8 cellular contexts compared by ENCODE assay signal in the genomic region with DNA sequence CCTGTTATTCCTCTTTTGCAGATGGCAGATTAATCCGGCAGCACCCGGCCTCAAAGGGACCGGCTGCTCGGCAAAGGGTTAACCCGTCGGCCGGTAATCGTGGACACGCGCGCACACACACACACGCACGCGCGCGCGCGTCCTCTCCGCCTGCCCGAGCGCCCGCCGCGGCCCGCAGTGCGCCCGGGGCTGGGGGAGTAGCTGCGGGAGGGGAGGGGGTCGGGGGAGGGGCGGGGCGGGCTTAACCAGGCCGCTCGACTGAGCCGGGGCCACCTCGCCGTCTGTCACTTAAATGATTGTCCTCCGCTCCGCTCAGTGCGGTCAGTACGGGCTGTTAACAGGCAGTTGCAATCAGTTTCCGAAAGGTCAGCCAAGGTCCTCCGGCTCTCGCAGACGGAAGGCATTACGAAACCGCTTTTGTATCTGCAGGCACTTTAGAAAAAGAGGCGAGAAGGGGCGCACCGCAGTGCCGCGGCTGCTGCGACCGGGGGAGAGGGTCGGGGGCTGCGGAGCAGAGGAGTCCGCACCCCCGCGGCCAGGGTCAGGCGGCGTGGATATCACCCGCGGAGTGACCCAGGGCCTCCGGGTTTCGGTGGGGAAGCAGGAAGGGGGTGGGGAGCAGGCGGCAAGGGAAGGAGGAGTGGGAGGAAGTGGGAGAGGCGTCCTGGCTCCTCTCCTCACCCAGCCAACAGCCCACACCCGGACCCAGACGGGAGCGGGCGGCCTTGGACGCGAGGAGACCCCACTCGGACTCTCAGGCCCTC. TPM values are rescaled to one million over a fixed set of nuclear protein-coding genes. Genes with fewer than 3 reads are reported as not detected.
DNase-seq lines count a peak whose midpoint lies in the region; TF ChIP-seq lines count a peak whose summit lies in the region.

No MANE protein-coding gene starts in this region.

- H3K14ac ChIP-seq in mesenchymal stem cell (ENCODE audit: low read length in 2 of 2): no peak overlapping the region

- peak overlapping the region in 2 of 7 donors; percentile 75 to 78 for H3K27ac Mint-ChIP-seq in CD4-positive, alpha-beta memory T cell

- no peaks in the 10 kb centered on the region for H3K36me3 ChIP-seq in CD4-positive, alpha-beta memory T cell (ENCODE audit: insufficient read depth, low read length)
- H3K36me3 ChIP-seq in mesenchymal stem cell (ENCODE audit: control insufficient read depth in 1 of 2, insufficient read depth in 2 of 2, low read depth in 1 of 2, low read length in 2 of 2): no peaks in the 10 kb centered on the region
- H3K36me3 ChIP-seq in uterus: no peaks in the 10 kb centered on the region

- DNase-seq in CD4-positive, alpha-beta memory T cell: peak in 1 of 5 donors; percentile 36
- DNase-seq in HL-60 (ENCODE audit: low read depth in 1 of 2, low spot score in 1 of 2) (peak; percentile 78 to 87), SK-MEL-5 (ENCODE audit: low read depth, low spot score) (peak; percentile 54), dermis blood vessel endothelial cell (peak; percentile 84), mesenchymal stem cell (peak; percentile 77), uterus (peak; percentile 76 to 86), NCI-H1048 (lab: John Stamatoyannopoulos, UW) (no peak)
- DNase-seq in activated effector memory CD4-positive, alpha-beta T cell treated with Interleukin-2 at 50 U/mL for 16 hours: no peak

- H2BK120ac ChIP-seq in mesenchymal stem cell (ENCODE audit: low read depth, low read length): peak overlapping the region; percentile 42

- H3K27me3 Mint-ChIP-seq in CD4-positive, alpha-beta memory T cell: no peaks in the 10 kb centered on the region

- TF ChIP-seq POLR2A in uterus (IDR thresholded peaks at IDR 0.05): no peak

- peak overlapping the region; percentile 41 for H4K8ac ChIP-seq in mesenchymal stem cell (ENCODE audit: low read length)

- H3K9ac ChIP-seq in mesenchymal stem cell (ENCODE audit: low read length): peak overlapping the region; percentile 51

- peak overlapping the region in 1 of 2 experiments; percentile 91 for H3K4ac ChIP-seq in mesenchymal stem cell (ENCODE audit: low read depth in 1 of 2, low read length in 2 of 2)

- peak overlapping the region; percentile 83 for H4K91ac ChIP-seq in mesenchymal stem cell (ENCODE audit: low read length)

- H3K27ac ChIP-seq in CD4-positive, alpha-beta memory T cell (ENCODE audit: low read depth, low read length): no peak overlapping the region
- H3K27ac ChIP-seq in HL-60 (replicated peaks) (peak overlapping the region; percentile 93), mesenchymal stem cell (ENCODE audit: low read length, poor library complexity, severe bottlenecking) (no peak overlapping the region), uterus (peak overlapping the region; percentile 42 to 80)

- no peak overlapping the region for H2AK5ac ChIP-seq in mesenchymal stem cell (ENCODE audit: low read length, severe bottlenecking)

- no peaks in the 10 kb centered on the region for H3K27me3 ChIP-seq in CD4-positive, alpha-beta memory T cell (ENCODE audit: insufficient read depth, low read length)
- H3K27me3 ChIP-seq in HL-60 (ENCODE audit: insufficient read depth, poor library complexity, severe bottlenecking) (no peaks in the 10 kb centered on the region), mesenchymal stem cell (ENCODE audit: control insufficient read depth in 1 of 2, insufficient read depth in 1 of 2, low read length in 2 of 2) (peaks cover 0 to 35% of the 10 kb centered on the region in 2 experiments), uterus (peaks cover 0 to 3% of the 10 kb centered on the region in 2 donors)

- no peak overlapping the region for H3K23ac ChIP-seq in mesenchymal stem cell (ENCODE audit: low read length in 2 of 2)

- H3K4me1 ChIP-seq in CD4-positive, alpha-beta memory T cell (ENCODE audit: insufficient read depth, low read length): peaks cover 3% of the 10 kb centered on the region
- H3K4me1 ChIP-seq in mesenchymal stem cell (ENCODE audit: control insufficient read depth, insufficient read depth, low read depth, low read length) (peaks cover 41% of the 10 kb centered on the region), uterus (no peaks in the 10 kb centered on the region)

- peak overlapping the region; percentile 84 for H3K4me2 ChIP-seq in mesenchymal stem cell (ENCODE audit: low read length, poor library complexity, severe bottlenecking)

- H2BK5ac ChIP-seq in mesenchymal stem cell (ENCODE audit: low read depth, low read length, poor library complexity, severe bottlenecking): no peak overlapping the region

- no peaks in the 10 kb centered on the region for H3K9me3 Mint-ChIP-seq in CD4-positive, alpha-beta memory T cell

- H2BK15ac ChIP-seq in mesenchymal stem cell (ENCODE audit: low read depth, poor library complexity, severe bottlenecking): no peak overlapping the region

- POLR2A ChIA-PET in CD4-positive, alpha-beta memory T cell (lab: Charles Lee; ENCODE audit: partially characterized antibody): interaction anchor here (2.3 to 4.0 kb wide), 3 partner anchors 21 to 61 kb away, joined by 8 to 82 read pairs (median 11); a partner anchor contains a TSS

- H3K79me1 ChIP-seq in mesenchymal stem cell (replicated peaks; ENCODE audit: low read length, poor library complexity, severe bottlenecking): peaks cover 2% of the 10 kb centered on the region

- H2BK12ac ChIP-seq in mesenchymal stem cell (ENCODE audit: low read length in 2 of 2): peak overlapping the region in 1 of 2 experiments; percentile 89

- WGBS in mesenchymal stem cell: 0% methylated on average over 25 of the region's 73 CpGs

- peak overlapping the region; percentile 70 to 73 for H3K18ac ChIP-seq in mesenchymal stem cell (ENCODE audit: low read depth in 1 of 2, low read length in 2 of 2)

- no peak for TF ChIP-seq CTCF in HL-60 (IDR thresholded peaks at IDR 0.05; ENCODE audit: insufficient read depth, low read length)
- no peak for TF ChIP-seq CTCF in uterus (IDR thresholded peaks at IDR 0.05)

- H3K4me3 Mint-ChIP-seq in CD4-positive, alpha-beta memory T cell: peak overlapping the region; percentile 84 to 91 (median 86)

- no peaks in the 10 kb centered on the region for H3K9me3 ChIP-seq in CD4-positive, alpha-beta memory T cell (ENCODE audit: control insufficient read depth in 1 of 2, low read length in 2 of 2)
- H3K9me3 ChIP-seq in mesenchymal stem cell (ENCODE audit: control insufficient read depth, low read length): no peaks in the 10 kb centered on the region
- H3K9me3 ChIP-seq in uterus: no peaks in the 10 kb centered on the region

- CTCF ChIA-PET in CD4-positive, alpha-beta memory T cell (lab: Charles Lee; ENCODE audit: partially characterized antibody): no interaction called here

- no peaks in the 10 kb centered on the region for H3K36me3 Mint-ChIP-seq in CD4-positive, alpha-beta memory T cell

- peak overlapping the region in 1 of 2 donors; percentile 45 for H3K4me3 ChIP-seq in CD4-positive, alpha-beta memory T cell (ENCODE audit: low read length in 2 of 2)
- H3K4me3 ChIP-seq in HL-60 (replicated peaks; ENCODE audit: insufficient read depth, low read length): peak overlapping the region; percentile 34
- H3K4me3 ChIP-seq in mesenchymal stem cell (ENCODE audit: insufficient read depth in 1 of 2, low read depth in 1 of 2, low read length in 2 of 2): peak overlapping the region; percentile 49 to 63
- peak overlapping the region; percentile 3 to 45 for H3K4me3 ChIP-seq in uterus

- intact Hi-C loops in CD4-positive, alpha-beta memory T cell (cut with micrococcal nuclease): loop anchor here (2.0 to 5.0 kb wide), 4 partner anchors 14 to 423 kb away; no protein-coding TSS in a partner anchor
- intact Hi-C loops in uterus (cut with DNase I; ENCODE audit: low total_unique reads): loop anchor here (5.0 kb wide), 1 partner anchor 48 kb away; no protein-coding TSS in a partner anchor

- peaks cover 1 to 17% (median 12%) of the 10 kb centered on the region in 4 donors for H3K4me1 Mint-ChIP-seq in CD4-positive, alpha-beta memory T cell

- H2AFZ ChIP-seq in mesenchymal stem cell (ENCODE audit: low read depth, low read length): no peak overlapping the region

- in situ Hi-C loops in SK-MEL-5 (cut with HindIII; ENCODE audit: low pct_unique_long_range_greater_than_20kb, low sequenced_read_pairs): no loop called here

RNA-seq across cellular contexts. Expression of a gene that starts 57.3 kb away (rescaled TPM):
- 10 to 100 TPM; 47.1 to 48.7 TPM for total RNA-seq in CD4-positive, alpha-beta memory T cell
- 1 to 10 TPM; 1.9 to 7.0 TPM for polyA plus RNA-seq in CD4-positive, alpha-beta memory T cell
- 21.2 and 24.3 TPM in 2 replicates for total RNA-seq in SK-MEL-5 (2014; rRNA removed; shearing (Covaris generic))
- 29.3 and 41.3 TPM in 2 replicates for polyA plus RNA-seq in SK-MEL-5 (2015; cell fraction: cytosol; rRNA removed)
- 14.4 and 20.7 TPM in 2 replicates for polyA plus RNA-seq in SK-MEL-5 (2015; cell fraction: nucleus; rRNA removed)
- total RNA-seq in dermis blood vessel endothelial cell: 8.8 and 31.6 TPM in 2 replicates
- 16.0 TPM for polyA plus RNA-seq in mesenchymal stem cell (2013, experiment 1 of 2)
- 14.9 TPM for polyA plus RNA-seq in mesenchymal stem cell (2013, experiment 2 of 2)
- 10 to 100 TPM in 3 of 4 donors, 1 to 10 TPM in 1; 10.0 to 42.4 (median 26.4) TPM for total RNA-seq in uterus

Comparison
In these comparisons a context has a peak if more than half of its experiments do, and no peak if none do; other contexts are left out.
1. DNase-seq: peak in HL-60 (2 of 2), SK-MEL-5 (single experiment), dermis blood vessel endothelial cell (single experiment), mesenchymal stem cell (single experiment) and uterus (2 of 2); none in activated effector memory CD4-positive, alpha-beta T cell treated with Interleukin-2 at 50 U/mL for 16 hours (single experiment) and NCI-H1048 (single experiment).
2. H3K27ac ChIP-seq: peak in HL-60 (single experiment) and uterus (2 of 2); none in CD4-positive, alpha-beta memory T cell (single experiment) and mesenchymal stem cell (single experiment).